In the genomic region with DNA sequence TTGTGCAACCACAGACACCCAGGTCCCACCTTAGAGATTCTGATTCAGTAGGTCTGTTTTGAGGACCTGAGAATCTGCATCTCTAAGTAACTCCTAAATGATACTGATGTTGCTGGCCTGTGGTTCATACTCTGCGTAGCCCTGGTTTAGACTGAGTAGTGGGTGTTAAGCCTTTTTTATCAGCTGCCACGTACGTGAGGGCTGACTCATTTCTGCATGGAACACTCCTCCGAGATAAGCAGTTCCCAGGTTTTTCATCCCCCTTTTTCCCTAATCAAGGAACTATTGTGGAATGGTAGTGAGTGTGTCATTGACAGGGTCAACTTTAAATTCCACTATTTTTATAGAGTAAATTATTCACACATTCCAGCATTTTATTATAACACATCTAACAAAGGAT, we compare ENCODE assay signal across 17 cellular contexts. TPM values are rescaled to one million over a fixed set of nuclear protein-coding genes. Genes with fewer than 3 reads are reported as not detected.
DNase-seq lines count a peak whose midpoint lies in the region; ATAC-seq and TF ChIP-seq lines count a peak whose summit lies in the region.
"Had no signal": no experiment of that assay in that cellular context is flagged by ENCODE, and none has a peak within 500 bp of the region (broad histone marks: within the 10 kb centered on the region; RNA-seq: fewer than 3 reads in every experiment).

No MANE protein-coding gene starts in this region.

- TF ChIP-seq CTCF in fibroblast of pulmonary artery (IDR thresholded peaks at IDR 0.05; ENCODE audit: low read length, missing control alignments), result no peak

- H3K79me1 ChIP-seq in trophoblast cell (ENCODE audit: low read length), result peaks cover 23% of the 10 kb centered on the region

- H2BK120ac ChIP-seq in trophoblast cell (ENCODE audit: insufficient read depth, low read length, poor library complexity), result no peak overlapping the region

- H4K12ac ChIP-seq in trophoblast cell (ENCODE audit: low read depth, low read length), result no peak overlapping the region

- no peak overlapping the region for H3K18ac ChIP-seq in trophoblast cell (ENCODE audit: low read length)

- peaks cover 2 to 13% of the 10 kb centered on the region in 2 experiments for H3K36me3 ChIP-seq in trophoblast cell (ENCODE audit: control insufficient read depth in 1 of 2, insufficient read depth in 2 of 2, low read length in 2 of 2)

- DNase-seq in left cardiac atrium (no peak), right cardiac atrium (no peak), fibroblast of pulmonary artery (ENCODE audit: low read depth) (peak; percentile 61), trophoblast cell (no peak), medulla oblongata (ENCODE audit: extremely low spot score) (no peak), NCI-H1105 (lab: John Stamatoyannopoulos, UW) (no peak), SHP77 (lab: John Stamatoyannopoulos, UW) (no peak)
- DNase-seq: DND-41, GDM1, GM23248, HCEC 1CT, NCI-H1105 treated with DMSO at 0.1 percent for 48 hours, NCI-H1694, NCI-H2081 treated with DMSO at 0.1 percent for 48 hours, Right ventricle myocardium superior had no signal

- H3K23ac ChIP-seq in trophoblast cell (ENCODE audit: low read length), result no peak overlapping the region

- H3K9ac ChIP-seq in trophoblast cell (ENCODE audit: low read length), result no peak overlapping the region
- H3K9ac ChIP-seq: GM23248 had no signal

- no peak overlapping the region for H3K4me2 ChIP-seq in trophoblast cell (ENCODE audit: low read length)

- peaks cover 12% of the 10 kb centered on the region for H3K4me1 ChIP-seq in right cardiac atrium (ENCODE audit: control insufficient read depth, insufficient read depth, low read length)
- H3K4me1 ChIP-seq in trophoblast cell (ENCODE audit: control insufficient read depth in 1 of 2, insufficient read depth in 2 of 2, low read length in 2 of 2), result peaks cover 21 to 23% of the 10 kb centered on the region in 2 experiments

- H3K4ac ChIP-seq in trophoblast cell (ENCODE audit: low read depth, low read length), result no peak overlapping the region

- no peak overlapping the region for H4K8ac ChIP-seq in trophoblast cell (ENCODE audit: low read depth, low read length)

- H3K4me3 ChIP-seq in right cardiac atrium (ENCODE audit: low read length) (no peak overlapping the region), fibroblast of pulmonary artery (replicated peaks; ENCODE audit: low read depth, low read length) (no peak overlapping the region), trophoblast cell (ENCODE audit: low read depth, low read length) (no peak overlapping the region)
- H3K4me3 ChIP-seq: GM23248 had no signal

- no peak overlapping the region for H4K91ac ChIP-seq in trophoblast cell (ENCODE audit: low read depth, low read length)

- H3K27me3 ChIP-seq in right cardiac atrium (ENCODE audit: control insufficient read depth, insufficient read depth) (no peaks in the 10 kb centered on the region), trophoblast cell (ENCODE audit: insufficient read depth, low read length) (no peaks in the 10 kb centered on the region)

- intact Hi-C loops in left cardiac atrium (cut with DNase I), result no loop called here
- intact Hi-C loops in right cardiac atrium (cut with DNase I), result loop anchor here in 2 of 4 donors (5.0 to 10.0 kb wide), 2 partner anchors 53 to 56 kb away; no protein-coding TSS in a partner anchor

- H3K9me3 ChIP-seq in right cardiac atrium (ENCODE audit: control insufficient read depth, low read length) (no peaks in the 10 kb centered on the region), trophoblast cell (ENCODE audit: insufficient read depth, low read depth, low read length) (no peaks in the 10 kb centered on the region)

- ATAC-seq in left cardiac atrium, result peak; percentile 33 to 87
- no peak for ATAC-seq in right cardiac atrium
- no peak for ATAC-seq in GM18861 (IDR thresholded peaks at IDR 0.05; ENCODE audit: unreplicated experiment)

- no peaks in the 10 kb centered on the region for H3K79me2 ChIP-seq in trophoblast cell (ENCODE audit: control insufficient read depth, insufficient read depth, low read length, poor library complexity)

- H3K27ac ChIP-seq in right cardiac atrium (ENCODE audit: low read length) (no peak overlapping the region), trophoblast cell (ENCODE audit: low read depth, low read length) (no peak overlapping the region)
- H3K27ac ChIP-seq: 22Rv1, GM23248 had no signal

- H2BK12ac ChIP-seq in trophoblast cell (ENCODE audit: low read length), result peak overlapping the region; percentile 30

- WGBS in right cardiac atrium, result 67% methylated on average over 4 of the region's 4 CpGs
- WGBS in trophoblast cell (ENCODE audit: extremely low coverage, insufficient coverage, insufficient read length), result no CpG with 5 or more reads among the region's 4 CpGs

- H2AK5ac ChIP-seq in trophoblast cell (ENCODE audit: low read length), result peak overlapping the region; percentile 50

- H2AFZ ChIP-seq in trophoblast cell (ENCODE audit: insufficient read depth, low read length, poor library complexity), result no peak overlapping the region
- H2AFZ ChIP-seq: GM23248 had no signal

- no peak overlapping the region for H3K14ac ChIP-seq in trophoblast cell (ENCODE audit: low read length)

- peak overlapping the region; percentile 34 for H2BK5ac ChIP-seq in trophoblast cell (ENCODE audit: low read depth, low read length, poor library complexity)

RNA-seq across cellular contexts. Expression of a gene that starts 26.1 kb away (rescaled TPM):
- total RNA-seq in left cardiac atrium (1 to 10 TPM; 1.7 to 4.9 TPM), right cardiac atrium (1 to 10 TPM; 1.4 to 3.6 (median 2.3) TPM)
- polyA plus RNA-seq in right cardiac atrium, result 2.7 TPM
- polyA plus RNA-seq in trophoblast cell (2013), result 10.1 and 12.1 TPM in 2 replicates

Comparison
In these comparisons a context has a peak if more than half of its experiments do, and no peak if none do; other contexts are left out.
1. ATAC-seq: peak in left cardiac atrium (2 of 2); none in right cardiac atrium (0 of 2) and GM18861 (single experiment).